Comparison of ENCODE assay signal across 18 cellular contexts in the genomic region with DNA sequence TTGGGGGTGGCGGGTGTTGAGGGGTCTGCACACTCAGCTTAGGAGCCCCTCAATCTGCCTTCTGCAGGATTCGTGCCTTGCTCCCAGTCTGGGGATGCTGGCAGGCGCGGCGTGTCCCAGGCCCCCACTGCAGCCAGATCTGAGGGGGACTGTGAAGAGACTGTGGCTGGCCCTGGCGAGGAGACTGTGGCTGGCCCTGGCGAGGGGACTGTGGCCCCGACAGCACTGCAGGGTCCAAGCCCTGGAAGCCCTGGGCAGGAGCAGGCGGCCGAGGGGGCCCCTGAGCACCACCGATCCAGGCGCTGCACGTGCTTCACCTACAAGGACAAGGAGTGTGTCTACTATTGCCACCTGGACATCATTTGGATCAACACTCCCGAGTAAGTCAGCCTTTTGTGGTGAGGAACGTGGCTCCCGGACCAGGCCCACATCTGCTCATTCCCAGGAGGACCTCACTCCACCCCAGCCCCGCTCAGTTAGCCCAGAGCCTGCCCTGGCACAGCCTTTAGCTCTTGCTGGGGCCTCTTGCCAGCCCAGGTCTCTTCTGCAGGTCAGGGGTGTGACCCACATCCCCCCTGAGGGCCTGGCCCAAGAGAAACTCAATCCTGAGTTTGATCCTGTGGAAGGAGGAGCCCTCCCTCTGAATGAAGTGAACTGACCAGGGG. TPM values are rescaled to one million over a fixed set of nuclear protein-coding genes. Genes with fewer than 3 reads are reported as not detected.
A peak's percentile ranks its signal among the peaks of the same experiment; 100 is the strongest.
DNase-seq lines count a peak whose midpoint lies in the region; ATAC-seq and TF ChIP-seq lines count a peak whose summit lies in the region.
"Had no signal": no experiment of that assay in that cellular context is flagged by ENCODE, and none has a peak within 500 bp of the region (broad histone marks: within the 10 kb centered on the region; RNA-seq: fewer than 3 reads in every experiment).

No MANE protein-coding gene starts in this region.

- H4K8ac ChIP-seq in H9 (replicated peaks; ENCODE audit: insufficient read length, low read depth, low read length) = no peak overlapping the region

- H3K79me1 ChIP-seq in H9 (ENCODE audit: insufficient read depth, low read depth, low read length, poor library complexity, severe bottlenecking) = no peaks in the 10 kb centered on the region

- H2AFZ ChIP-seq in H9 (ENCODE audit: low read length) = no peak overlapping the region

- peaks cover 2 to 7% of the 10 kb centered on the region in 2 experiments; a peak in 1 of 4 replicates for H3K4me1 Mint-ChIP-seq in H9
- H3K4me1 Mint-ChIP-seq in type B pancreatic cell (ENCODE audit: unreplicated experiment) = peaks cover 31% of the 10 kb centered on the region

- H2AK5ac ChIP-seq in H9 (ENCODE audit: insufficient read length, low read length) = no peak overlapping the region

- DNase-seq in H9 (no peak), colonic mucosa (no peak), type B pancreatic cell (ENCODE audit: extremely low spot score, unreplicated experiment) (no peak), nucleus accumbens (lab: John Stamatoyannopoulos, UW) (no peak)
- DNase-seq: CD4-positive, alpha-beta memory T cell; MV-4-11; NCI-H1694 treated with DMSO at 0.1 percent for 48 hours; NCI-H510A; NCI-H748 treated with DMSO at 0.1 percent for 48 hours had no signal

- no peak overlapping the region for H2BK12ac ChIP-seq in H9 (ENCODE audit: insufficient read length, low read depth, low read length)

- H3K27me3 ChIP-seq in H9 (ENCODE audit: insufficient read depth, low read length) = peaks cover 31% of the 10 kb centered on the region; the same call in 1 of the 2 replicates
- H3K27me3 ChIP-seq in colonic mucosa = peaks cover 14% of the 10 kb centered on the region
- H3K27me3 ChIP-seq in iPS-20b (ENCODE audit: insufficient read depth, low read length) = peaks cover 95% of the 10 kb centered on the region

- H2BK5ac ChIP-seq in H9 (ENCODE audit: insufficient read length, low read length) = no peak overlapping the region

- H3T11ph ChIP-seq in H9 (ENCODE audit: low read length) = no peak overlapping the region

- no peak overlapping the region for H3K27ac ChIP-seq in H9 (ENCODE audit: insufficient read length, low read depth, low read length)
- H3K27ac ChIP-seq in colonic mucosa = no peak overlapping the region
- H3K27ac ChIP-seq in iPS-20b (ENCODE audit: low read length) = no peak overlapping the region
- H3K27ac ChIP-seq: KMS-11 had no signal

- H3K4me3 ChIP-seq in colonic mucosa = peak overlapping the region; percentile 45
- H3K4me3 ChIP-seq in iPS-20b (ENCODE audit: low read length) = peak overlapping the region; percentile 63; the same call in 1 of the 2 replicates

- no CpG with 5 or more reads among the region's 17 CpGs for WGBS in H9 (ENCODE audit: extremely low coverage, insufficient read length, low lambda C conversion rate)

- H3K36me3 ChIP-seq in colonic mucosa (no peaks in the 10 kb centered on the region), iPS-20b (ENCODE audit: insufficient read depth, low read depth, low read length) (no peaks in the 10 kb centered on the region)

- no peak overlapping the region for H2BK15ac ChIP-seq in H9 (ENCODE audit: low read depth, low read length)

- H3K9ac ChIP-seq in H9 (ENCODE audit: extremely low read depth, insufficient read length, low read length) (no peak overlapping the region), colonic mucosa (ENCODE audit: low read depth in 2 of 2, low read length in 2 of 2) (peak overlapping the region in 1 of 2 donors; percentile 25), iPS-20b (ENCODE audit: low read depth, low read length) (no peak overlapping the region)
- H3K9ac ChIP-seq: KMS-11 had no signal

- H3K18ac ChIP-seq in H9 (ENCODE audit: insufficient read length, low read depth, low read length) = no peak overlapping the region

- H2BK20ac ChIP-seq in H9 (ENCODE audit: low read depth, low read length, poor library complexity, severe bottlenecking) = no peak overlapping the region

- TF ChIP-seq CTCF in H9 (conservative IDR thresholded peaks at IDR 0.05) (no peak), colonic mucosa (IDR thresholded peaks at IDR 0.05) (no peak), type B pancreatic cell (conservative IDR thresholded peaks at IDR 0.05) (no peak)

- H3K4me2 ChIP-seq in H9 (ENCODE audit: insufficient read depth, insufficient read length, low read length) = peak overlapping the region; percentile 49
- H3K4me2 ChIP-seq: KMS-11 had no signal

- H3K27ac Mint-ChIP-seq in H9 (no peak overlapping the region), type B pancreatic cell (no peak overlapping the region)
- H3K27ac Mint-ChIP-seq: CD4-positive, alpha-beta memory T cell had no signal

- H3K79me2 ChIP-seq in H9 (ENCODE audit: insufficient read depth, low read length) = no peaks in the 10 kb centered on the region

- H3K23ac ChIP-seq in H9 (ENCODE audit: insufficient read length, low read depth, low read length) = no peak overlapping the region

- H3K4me1 ChIP-seq in H9 (ENCODE audit: insufficient read depth, low read length) = no peaks in the 10 kb centered on the region
- no peaks in the 10 kb centered on the region for H3K4me1 ChIP-seq in colonic mucosa
- H3K4me1 ChIP-seq in iPS-20b (ENCODE audit: insufficient read depth, low read length) = no peaks in the 10 kb centered on the region

- H3K4ac ChIP-seq in H9 (ENCODE audit: low read depth, low read length) = no peak overlapping the region

- H3K36me3 Mint-ChIP-seq in H9 (ENCODE audit: insufficient read depth in 1 of 3, low read depth in 3 of 3) = no peaks in the 10 kb centered on the region
- H3K36me3 Mint-ChIP-seq in type B pancreatic cell = peaks cover 19% of the 10 kb centered on the region
- H3K36me3 Mint-ChIP-seq: CD4-positive, alpha-beta memory T cell had no signal

- no peak overlapping the region; the same call in 1 of the 2 replicates for H3K14ac ChIP-seq in H9 (ENCODE audit: insufficient read depth, low read length)

- H3K27me3 Mint-ChIP-seq in H9 (ENCODE audit: low read depth) (peaks cover 88% of the 10 kb centered on the region), type B pancreatic cell (peaks cover 75% of the 10 kb centered on the region)

- H3K23me2 ChIP-seq in H9 (ENCODE audit: insufficient read length, low read depth, low read length, poor library complexity, severe bottlenecking) = no peaks in the 10 kb centered on the region

- H4K5ac ChIP-seq in H9 (ENCODE audit: insufficient read length, low read depth, low read length) = no peak overlapping the region

- intact Hi-C loops in colonic mucosa (cut with DNase I) = no loop called here

- ATAC-seq in HG02763 (IDR thresholded peaks at IDR 0.05; ENCODE audit: unreplicated experiment) (no peak), HG03457 (IDR thresholded peaks at IDR 0.05; ENCODE audit: unreplicated experiment) (no peak)
- ATAC-seq: Right ventricle myocardium inferior had no signal

- H4K20me1 ChIP-seq in H9 (ENCODE audit: control insufficient read depth, insufficient read depth, insufficient read length) = no peaks in the 10 kb centered on the region

- no peaks in the 10 kb centered on the region for H3K9me3 ChIP-seq in H9 (ENCODE audit: control insufficient read depth, low read depth, low read length)
- H3K9me3 ChIP-seq in colonic mucosa = no peaks in the 10 kb centered on the region
- H3K9me3 ChIP-seq in iPS-20b (ENCODE audit: insufficient read depth, low read depth, low read length) = no peaks in the 10 kb centered on the region
- H3K9me3 ChIP-seq: A549 had no signal

- no peak overlapping the region for H4K91ac ChIP-seq in H9 (ENCODE audit: insufficient read length, low read depth, low read length)

- H2BK120ac ChIP-seq in H9 (ENCODE audit: low read depth, low read length, poor library complexity, severe bottlenecking) = no peak overlapping the region

- H3K4me3 Mint-ChIP-seq in H9 = peak overlapping the region in 1 of 2 experiments; percentile 20; a peak in 1 of 5 replicates
- peak overlapping the region; percentile 85 for H3K4me3 Mint-ChIP-seq in type B pancreatic cell

- H3K9me3 Mint-ChIP-seq in H9 (no peaks in the 10 kb centered on the region), type B pancreatic cell (no peaks in the 10 kb centered on the region)
- H3K9me3 Mint-ChIP-seq: CD4-positive, alpha-beta memory T cell had no signal

- H3K56ac ChIP-seq in H9 (ENCODE audit: insufficient read length, low read depth, low read length) = no peak overlapping the region

RNA-seq across cellular contexts. Expression of gene EDN3, which starts 1.1 kb away (rescaled TPM):
- total RNA-seq in H9 (2021) (0.20 and 0.24 TPM in 2 replicates), colonic mucosa (10 to 100 TPM; 11.7 to 28.8 TPM), type B pancreatic cell (ENCODE audit: low replicate concordance) (2.3 and 30.4 TPM in 2 replicates)
- total RNA-seq: H4, HT-29, OCI-LY7, Right ventricle myocardium inferior had no signal
